In genomic region chr2:230902180-230902899, GRCh38 we compare ENCODE assay signal across 9 cellular contexts. TPM values are rescaled to one million over a fixed set of nuclear protein-coding genes. Genes with fewer than 3 reads are reported as not detected.
DNase-seq lines count a peak whose midpoint lies in the region; ATAC-seq, FAIRE-seq and TF ChIP-seq lines count a peak whose summit lies in the region.
"Had no signal": no experiment of that assay in that cellular context is flagged by ENCODE, and none has a peak within 500 bp of the region (broad histone marks: within the 10 kb centered on the region; RNA-seq: fewer than 3 reads in every experiment).

No MANE protein-coding gene starts in this region.

- H3K27me3 Mint-ChIP-seq in activated CD4-positive, alpha-beta memory T cell treated with anti-CD3 and anti-CD28 coated beads, Interleukin-2, amount 10 ng/mL, durations not matched to agents 7 days and 5 days = peaks cover 22% of the 10 kb centered on the region
- no peaks in the 10 kb centered on the region for H3K27me3 Mint-ChIP-seq in neural crest cell (ENCODE audit: low read depth)

- no peak overlapping the region for H3K27ac Mint-ChIP-seq in activated CD4-positive, alpha-beta memory T cell treated with anti-CD3 and anti-CD28 coated beads, Interleukin-2, amount 10 ng/mL, durations not matched to agents 7 days and 5 days
- H3K27ac Mint-ChIP-seq in neural crest cell (ENCODE audit: unreplicated experiment) = no peak overlapping the region

- H3K4me3 ChIP-seq in AG09309 (ENCODE audit: control insufficient read depth, low read depth, low read length) = no peak overlapping the region
- no peak overlapping the region for H3K4me3 ChIP-seq in esophagus muscularis mucosa

- TF ChIP-seq CTCF in AG09309 (IDR thresholded peaks at IDR 0.05; ENCODE audit: control insufficient read depth, insufficient read depth, low read depth, low read length, missing control alignments) = peak; percentile 86
- TF ChIP-seq CTCF in esophagus muscularis mucosa (IDR thresholded peaks at IDR 0.05) = peak; percentile 22 to 40 (median 32)
- peak; percentile 77 for TF ChIP-seq CTCF in neural crest cell (conservative IDR thresholded peaks at IDR 0.05)

- no peak for TF ChIP-seq EP300 in esophagus muscularis mucosa (IDR thresholded peaks at IDR 0.05)

- POLR2A ChIA-PET in activated CD4-positive, alpha-beta memory T cell treated with anti-CD3 and anti-CD28 coated beads, Interleukin-2, amount 10 ng/mL, durations not matched to agents 7 days and 5 days (lab: Charles Lee) = interaction anchor here (1.1 to 1.9 kb wide), 3 partner anchors 22 to 85 kb away, joined by 5 to 12 read pairs (median 7); partner anchors contain the start of gene GPR55

- peak; percentile 97 for FAIRE-seq in GM12892 (lab: Jason Lieb, UNC)

- no peaks in the 10 kb centered on the region for H3K36me3 Mint-ChIP-seq in activated CD4-positive, alpha-beta memory T cell treated with anti-CD3 and anti-CD28 coated beads, Interleukin-2, amount 10 ng/mL, durations not matched to agents 7 days and 5 days (ENCODE audit: low read depth)
- no peaks in the 10 kb centered on the region for H3K36me3 Mint-ChIP-seq in neural crest cell (ENCODE audit: low read depth)
- H3K36me3 Mint-ChIP-seq: IgD-negative memory B cell had no signal

- no peaks in the 10 kb centered on the region for H3K9me3 Mint-ChIP-seq in activated CD4-positive, alpha-beta memory T cell treated with anti-CD3 and anti-CD28 coated beads, Interleukin-2, amount 10 ng/mL, durations not matched to agents 7 days and 5 days
- H3K9me3 Mint-ChIP-seq in neural crest cell = no peaks in the 10 kb centered on the region
- H3K9me3 Mint-ChIP-seq: IgD-negative memory B cell had no signal

- H3K4me1 ChIP-seq in esophagus muscularis mucosa = no peaks in the 10 kb centered on the region

- peaks cover 0 to 8% (median 0%) of the 10 kb centered on the region in 4 donors for H3K27me3 ChIP-seq in esophagus muscularis mucosa

- WGBS in esophagus muscularis mucosa = 37% methylated on average over 4 of the region's 8 CpGs

- CTCF ChIA-PET in activated CD4-positive, alpha-beta memory T cell treated with anti-CD3 and anti-CD28 coated beads, Interleukin-2, amount 10 ng/mL, durations not matched to agents 7 days and 5 days (lab: Charles Lee) = interaction anchor here (0.7 to 11.5 kb wide), 17 partner anchors 10 to 165 kb away, joined by 3 to 230 read pairs (median 5); partner anchors contain the start of genes GPR55 and PSMD1

- H3K4me1 Mint-ChIP-seq in activated CD4-positive, alpha-beta memory T cell treated with anti-CD3 and anti-CD28 coated beads, Interleukin-2, amount 10 ng/mL, durations not matched to agents 7 days and 5 days = peaks cover 41% of the 10 kb centered on the region
- peaks cover 34% of the 10 kb centered on the region for H3K4me1 Mint-ChIP-seq in neural crest cell

- no peaks in the 10 kb centered on the region for H3K9me3 ChIP-seq in esophagus muscularis mucosa

- TF ChIP-seq POLR2A in GM12892 (IDR thresholded peaks at IDR 0.05; ENCODE audit: low read depth, low read length) (no peak), esophagus muscularis mucosa (IDR thresholded peaks at IDR 0.05; ENCODE audit: low read depth) (no peak)

- DNase-seq in AG09309 (ENCODE audit: low read depth) (peak; percentile 11), GM12892 (ENCODE audit: insufficient read length) (peak; percentile 69), NCI-H510A (lab: John Stamatoyannopoulos, UW) (peak; percentile 33), esophagus muscularis mucosa (ENCODE audit: extremely low spot score) (no peak), neural crest cell (ENCODE audit: low read depth, low spot score) (peak; percentile 40), NCI-H187 treated with DMSO at 0.1 percent for 48 hours (lab: John Stamatoyannopoulos, UW) (no peak)
- peak; percentile 58 for DNase-seq in activated CD4-positive, alpha-beta memory T cell treated with anti-CD3 and anti-CD28 coated beads, Interleukin-2, amount 10 ng/mL, durations not matched to agents 7 days and 5 days

- peak; percentile 52 for ATAC-seq in HG03060 (IDR thresholded peaks at IDR 0.05; ENCODE audit: low read depth, unreplicated experiment)

- intact Hi-C loops in esophagus muscularis mucosa (cut with DNase I) = no loop called here

- no peak overlapping the region for H3K4me3 Mint-ChIP-seq in activated CD4-positive, alpha-beta memory T cell treated with anti-CD3 and anti-CD28 coated beads, Interleukin-2, amount 10 ng/mL, durations not matched to agents 7 days and 5 days
- no peak overlapping the region for H3K4me3 Mint-ChIP-seq in neural crest cell

- H3K27ac ChIP-seq in esophagus muscularis mucosa (replicated peaks in 1 of 4) = no peak overlapping the region

- H3K36me3 ChIP-seq in esophagus muscularis mucosa = no peaks in the 10 kb centered on the region

RNA-seq across cellular contexts. Expression of gene GPR55, which starts 22.7 kb away (rescaled TPM):
- polyA plus RNA-seq in GM12892 (2012; ENCODE audit: missing spikeins) = 15.5 TPM
- 1 to 10 TPM; 7.3 to 7.4 TPM for total RNA-seq in activated CD4-positive, alpha-beta memory T cell treated with anti-CD3 and anti-CD28 coated beads, Interleukin-2, amount 10 ng/mL, durations not matched to agents 7 days and 5 days
- total RNA-seq in esophagus muscularis mucosa (under 1 TPM in 2 of 4 donors, not detected in 2; 0.29 to 0.42 TPM), neural crest cell (not detected in 2 replicates)

RNA-seq across cellular contexts. Expression of gene ITM2C, which starts 37.6 kb away (rescaled TPM):
- polyA plus RNA-seq in GM12892 (2012; ENCODE audit: missing spikeins) = 52.2 TPM
- total RNA-seq in activated CD4-positive, alpha-beta memory T cell treated with anti-CD3 and anti-CD28 coated beads, Interleukin-2, amount 10 ng/mL, durations not matched to agents 7 days and 5 days = 10 to 100 TPM; 25.4 to 26.8 TPM
- total RNA-seq in esophagus muscularis mucosa = 100 to 1,000 TPM in 2 of 4 donors, 10 to 100 TPM in 2; 84.0 to 145 (median 101) TPM
- total RNA-seq in neural crest cell = 106 TPM in 2 replicates

Comparison
In these comparisons a context has a peak if more than half of its experiments do, and no peak if none do; other contexts are left out.
1. DNase-seq: peak in AG09309 (single experiment), GM12892 (single experiment), NCI-H510A (single experiment), activated CD4-positive, alpha-beta memory T cell treated with anti-CD3 and anti-CD28 coated beads, Interleukin-2, amount 10 ng/mL, durations not matched to agents 7 days and 5 days (single experiment) and neural crest cell (single experiment); none in esophagus muscularis mucosa (single experiment) and NCI-H187 treated with DMSO at 0.1 percent for 48 hours (single experiment).
2. CTCF ChIP-seq: peak in every context shown above with its lines; median percentile 86 in AG09309; 77 in neural crest cell; 32 in esophagus muscularis mucosa.